1 cellular context compared by ENCODE assay signal in genomic region chr16:30380072-30380471, GRCh38.
TF ChIP-seq lines count a peak whose summit lies in the region.

No MANE protein-coding gene starts in this region.

TF ChIP-seq in GM23338, 12 proteins besides CTCF, POLR2A, EP300 and RAD21:
- TF ChIP-seq NANOG (IDR thresholded peaks at IDR 0.05; ENCODE audit: borderline replicate concordance): no peak
- no peak for TF ChIP-seq ETS1 (IDR thresholded peaks at IDR 0.05)
- no peak for TF ChIP-seq POLR2AphosphoS5 (IDR thresholded peaks at IDR 0.05; ENCODE audit: low read depth)
- no peak for TF ChIP-seq ZNF462 (CRISPR knock-in tag; IDR thresholded peaks at IDR 0.05)
- no peak for TF ChIP-seq STAT1 (IDR thresholded peaks at IDR 0.05; ENCODE audit: unreplicated experiment)
- no peak for TF ChIP-seq REST (IDR thresholded peaks at IDR 0.05; ENCODE audit: unreplicated experiment)
- no peak for TF ChIP-seq EZH2 (IDR thresholded peaks at IDR 0.05; ENCODE audit: low read depth, unreplicated experiment)
- no peak for TF ChIP-seq ZNF331 (CRISPR knock-in tag; IDR thresholded peaks at IDR 0.05; ENCODE audit: low read depth)
- TF ChIP-seq ZNF114 (CRISPR knock-in tag; IDR thresholded peaks at IDR 0.05): no peak
- TF ChIP-seq CREB1 (CRISPR knock-in tag; IDR thresholded peaks at IDR 0.05; ENCODE audit: low read depth): no peak
- no peak for TF ChIP-seq JUNB (IDR thresholded peaks at IDR 0.05; ENCODE audit: unreplicated experiment)
- TF ChIP-seq EZH2phosphoT487 (IDR thresholded peaks at IDR 0.05; ENCODE audit: unreplicated experiment): no peak
